In the genomic region with DNA sequence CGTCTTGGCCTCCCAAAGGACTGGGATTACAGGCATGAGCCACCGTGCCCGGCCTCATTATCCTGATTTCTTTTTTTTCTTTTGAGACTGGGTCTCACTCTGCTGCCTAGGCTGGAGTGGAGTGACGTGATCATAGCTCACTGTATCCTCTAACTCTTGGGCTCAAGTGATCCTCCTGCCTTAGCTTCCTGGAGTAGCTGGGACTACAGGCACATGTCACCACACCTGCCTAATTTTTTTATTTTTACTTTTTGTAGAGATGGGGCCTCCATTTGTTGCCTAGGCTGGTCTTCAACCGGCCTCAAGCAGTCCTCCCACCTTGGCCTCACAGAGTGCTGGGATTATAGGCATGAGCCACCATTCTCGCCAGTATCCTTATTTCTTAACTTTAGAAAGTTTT, we compare ENCODE assay signal across 15 cellular contexts. TPM values are rescaled to one million over a fixed set of nuclear protein-coding genes. Genes with fewer than 3 reads are reported as not detected.
A peak's percentile ranks its signal among the peaks of the same experiment; 100 is the strongest.
DNase-seq lines count a peak whose midpoint lies in the region; ATAC-seq and TF ChIP-seq lines count a peak whose summit lies in the region.
"Had no signal": no experiment of that assay in that cellular context is flagged by ENCODE, and none has a peak within 500 bp of the region (broad histone marks: within the 10 kb centered on the region; RNA-seq: fewer than 3 reads in every experiment).

No MANE protein-coding gene starts in this region.

- H3K79me2 ChIP-seq in smooth muscle cell (ENCODE audit: low read depth) = peaks cover 64% of the 10 kb centered on the region

- H3K36me3 ChIP-seq in HAP-1 (replicated peaks) = no peaks in the 10 kb centered on the region
- no peaks in the 10 kb centered on the region for H3K36me3 ChIP-seq in smooth muscle cell (ENCODE audit: low read depth)
- H3K36me3 ChIP-seq in WERI-Rb-1 = peaks cover 14% of the 10 kb centered on the region
- H3K36me3 ChIP-seq: gastroesophageal sphincter, SJCRH30 had no signal

- TF ChIP-seq CTCF in smooth muscle cell (IDR thresholded peaks at IDR 0.05; ENCODE audit: borderline replicate concordance, insufficient read depth, poor library complexity, severe bottlenecking) (no peak), WERI-Rb-1 (IDR thresholded peaks at IDR 0.05; ENCODE audit: low read depth, low read length) (no peak)

- DNase-seq in activated CD4-positive, alpha-beta T cell treated with anti-CD3 and anti-CD28 coated beads for 36 hours = no peak
- no peak for DNase-seq in activated CD4-positive, alpha-beta T cell treated with anti-CD3 and anti-CD28 coated beads, Interleukin-2, amount 50 U/mL, for 1 hour
- DNase-seq in HAP-1 (ENCODE audit: low spot score in 2 of 2) (no peak), smooth muscle cell (lab: John Stamatoyannopoulos, UW; ENCODE audit: unreplicated experiment) (no peak), WERI-Rb-1 (no peak)
- no peak for DNase-seq in central memory CD8-positive, alpha-beta T cell (ENCODE audit: low spot score in 2 of 2)
- DNase-seq: COR-L47; mammary epithelial cell; NCI-H1694 treated with DMSO at 0.1 percent for 48 hours; SJCRH30; stimulated activated naive CD4-positive, alpha-beta T cell had no signal

- H2AFZ ChIP-seq in smooth muscle cell (ENCODE audit: low read depth) = no peak overlapping the region

- no peak overlapping the region for H3K9ac ChIP-seq in smooth muscle cell (ENCODE audit: low read depth)

- intact Hi-C loops in activated CD4-positive, alpha-beta T cell treated with anti-CD3 and anti-CD28 coated beads for 36 hours (cut with DNase I, micrococcal nuclease) = loop anchor here (5.0 to 10.0 kb wide), 5 partner anchors 41 to 1552 kb away; a partner anchor contains a TSS

- H3K27me3 Mint-ChIP-seq in activated CD4-positive, alpha-beta T cell treated with anti-CD3 and anti-CD28 coated beads for 36 hours = no peaks in the 10 kb centered on the region
- H3K27me3 Mint-ChIP-seq in central memory CD8-positive, alpha-beta T cell = no peaks in the 10 kb centered on the region

- peaks cover 20% of the 10 kb centered on the region for H3K36me3 Mint-ChIP-seq in activated CD4-positive, alpha-beta T cell treated with anti-CD3 and anti-CD28 coated beads for 36 hours (ENCODE audit: low read depth)
- H3K36me3 Mint-ChIP-seq in central memory CD8-positive, alpha-beta T cell (ENCODE audit: insufficient read depth) = peaks cover 12% of the 10 kb centered on the region

- H3K27me3 ChIP-seq in HAP-1 (ENCODE audit: low read depth) (no peaks in the 10 kb centered on the region), smooth muscle cell (ENCODE audit: low read depth) (no peaks in the 10 kb centered on the region), WERI-Rb-1 (ENCODE audit: insufficient read depth, low read depth, severe bottlenecking) (no peaks in the 10 kb centered on the region)
- H3K27me3 ChIP-seq: gastroesophageal sphincter, SJCRH30 had no signal

- H3K4me1 Mint-ChIP-seq in activated CD4-positive, alpha-beta T cell treated with anti-CD3 and anti-CD28 coated beads for 36 hours = peaks cover 66% of the 10 kb centered on the region
- H3K4me1 Mint-ChIP-seq in central memory CD8-positive, alpha-beta T cell = peaks cover 65% of the 10 kb centered on the region

- no peak for ATAC-seq in activated CD4-positive, alpha-beta T cell treated with anti-CD3 and anti-CD28 coated beads for 36 hours
- no peak for ATAC-seq in central memory CD8-positive, alpha-beta T cell (replicated peaks; ENCODE audit: extremely low read depth, poor library complexity, severe bottlenecking)
- ATAC-seq in HG03342 (IDR thresholded peaks at IDR 0.05; ENCODE audit: unreplicated experiment) = no peak
- no peak for ATAC-seq in HG03196 (IDR thresholded peaks at IDR 0.05; ENCODE audit: unreplicated experiment)
- ATAC-seq: gastroesophageal sphincter, sciatic nerve had no signal

- H3K4me2 ChIP-seq in smooth muscle cell = no peak overlapping the region

- H3K27ac ChIP-seq in smooth muscle cell (ENCODE audit: low read depth) = no peak overlapping the region
- H3K27ac ChIP-seq in WERI-Rb-1 = no peak overlapping the region; the same call in 1 of the 2 replicates
- H3K27ac ChIP-seq: SJCRH30 had no signal

- 94% methylated on average over 6 of the region's 6 CpGs for WGBS in smooth muscle cell (ENCODE audit: low lambda C conversion rate)

- peak overlapping the region; percentile 21 for H3K4me3 Mint-ChIP-seq in activated CD4-positive, alpha-beta T cell treated with anti-CD3 and anti-CD28 coated beads for 36 hours
- peak overlapping the region; percentile 55 for H3K4me3 Mint-ChIP-seq in central memory CD8-positive, alpha-beta T cell

- H4K20me1 ChIP-seq in smooth muscle cell (ENCODE audit: low read depth) = peaks cover 79% of the 10 kb centered on the region

- H3K4me3 ChIP-seq in HAP-1 (peak overlapping the region; percentile 71; the same call in 1 of the 2 replicates), smooth muscle cell (peak overlapping the region; percentile 97), WERI-Rb-1 (ENCODE audit: low read depth, low read length) (no peak overlapping the region)
- H3K4me3 ChIP-seq: SJCRH30 had no signal

- H3K4me1 ChIP-seq in HAP-1 (peaks cover 15% of the 10 kb centered on the region), smooth muscle cell (ENCODE audit: low read depth) (peaks cover 19% of the 10 kb centered on the region)

- H3K9me3 ChIP-seq in HAP-1 (no peaks in the 10 kb centered on the region), smooth muscle cell (replicated peaks; ENCODE audit: low read depth) (no peaks in the 10 kb centered on the region), WERI-Rb-1 (ENCODE audit: severe bottlenecking) (no peaks in the 10 kb centered on the region)
- H3K9me3 ChIP-seq: gastroesophageal sphincter, SJCRH30 had no signal

- CTCF ChIA-PET in activated CD4-positive, alpha-beta T cell treated with anti-CD3 and anti-CD28 coated beads for 36 hours (lab: Charles Lee) = interaction anchor here (1.0 to 1.8 kb wide), 3 partner anchors 11 to 54 kb away, joined by 4 to 6 read pairs (median 4); no protein-coding TSS in a partner anchor

- H3K9me3 Mint-ChIP-seq in activated CD4-positive, alpha-beta T cell treated with anti-CD3 and anti-CD28 coated beads for 36 hours (ENCODE audit: low read depth) = no peaks in the 10 kb centered on the region
- no peaks in the 10 kb centered on the region for H3K9me3 Mint-ChIP-seq in central memory CD8-positive, alpha-beta T cell

- H3K27ac Mint-ChIP-seq in activated CD4-positive, alpha-beta T cell treated with anti-CD3 and anti-CD28 coated beads for 36 hours = no peak overlapping the region
- peak overlapping the region; percentile 65 for H3K27ac Mint-ChIP-seq in central memory CD8-positive, alpha-beta T cell (ENCODE audit: low read depth)

- in situ Hi-C loops in HAP-1 (cut with MboI; ENCODE audit: low sequenced_read_pairs) = no loop called here

- POLR2A ChIA-PET in activated CD4-positive, alpha-beta T cell treated with anti-CD3 and anti-CD28 coated beads for 36 hours (lab: Charles Lee) = interaction anchor here (0.7 kb wide), 1 partner anchor 150 kb away, joined by 3 read pairs; no protein-coding TSS in a partner anchor

- H3F3A ChIP-seq in smooth muscle cell (ENCODE audit: low read depth) = peaks cover 4% of the 10 kb centered on the region

RNA-seq across cellular contexts. Expression of a gene that starts 3.5 kb away (rescaled TPM):
- total RNA-seq in activated CD4-positive, alpha-beta T cell treated with anti-CD3 and anti-CD28 coated beads for 36 hours = 10 to 100 TPM; 19.3 to 22.4 TPM
- total RNA-seq in smooth muscle cell = 8.8 and 10.3 TPM in 2 replicates
- 2.6 and 4.4 TPM in 2 replicates for polyA plus RNA-seq in smooth muscle cell
